Comparison of ENCODE assay signal across 11 cellular contexts in genomic region chr22:26168199-26168915, GRCh38. TPM values are rescaled to one million over a fixed set of nuclear protein-coding genes. Genes with fewer than 3 reads are reported as not detected.
DNase-seq lines count a peak whose midpoint lies in the region; ATAC-seq, FAIRE-seq and TF ChIP-seq lines count a peak whose summit lies in the region.
"Had no signal": no experiment of that assay in that cellular context is flagged by ENCODE, and none has a peak within 500 bp of the region (broad histone marks: within the 10 kb centered on the region; RNA-seq: fewer than 3 reads in every experiment).

No MANE protein-coding gene starts in this region.

- no peak overlapping the region for H3K27ac Mint-ChIP-seq in astrocyte (ENCODE audit: unreplicated experiment)
- no peak overlapping the region for H3K27ac Mint-ChIP-seq in natural killer cell treated with Interleukin-12 subunit alpha and Interleukin-12 subunit beta and Interleukin-15 and Interleukin-18, amount 100 ng/mL, for 72 hours

- no peaks in the 10 kb centered on the region for H3K9me3 ChIP-seq in ES-I3 (ENCODE audit: control insufficient read depth, insufficient read depth, low read length)
- no peaks in the 10 kb centered on the region for H3K9me3 ChIP-seq in astrocyte (ENCODE audit: insufficient read depth, low read depth, low read length)

- TF ChIP-seq CTCF in NB4 (IDR thresholded peaks at IDR 0.05; ENCODE audit: low read depth, low read length), result no peak
- no peak for TF ChIP-seq CTCF in astrocyte (IDR thresholded peaks at IDR 0.05; ENCODE audit: insufficient read depth, low read depth, low read length)

- TF ChIP-seq POLR2A in NB4 (IDR thresholded peaks at IDR 0.05; ENCODE audit: extremely low read depth, insufficient read length), result no peak

- H3K27me3 Mint-ChIP-seq in astrocyte (ENCODE audit: low read depth, unreplicated experiment), result peaks cover 86% of the 10 kb centered on the region
- H3K27me3 Mint-ChIP-seq in natural killer cell treated with Interleukin-12 subunit alpha and Interleukin-12 subunit beta and Interleukin-15 and Interleukin-18, amount 100 ng/mL, for 72 hours, result peaks cover 46 to 72% of the 10 kb centered on the region in 2 donors

- H3K4me1 ChIP-seq in ES-I3 (ENCODE audit: insufficient read depth, low read length), result 0 out of 2 replicates have a peak, but pooled peaks cover 5% of the 10 kb centered on the region
- H3K4me1 ChIP-seq in astrocyte (ENCODE audit: insufficient read depth, low read length), result no peaks in the 10 kb centered on the region
- H3K4me1 ChIP-seq: parathyroid adenoma had no signal

- H3K4me1 Mint-ChIP-seq in astrocyte (ENCODE audit: low read depth, unreplicated experiment), result no peaks in the 10 kb centered on the region
- no peaks in the 10 kb centered on the region for H3K4me1 Mint-ChIP-seq in natural killer cell treated with Interleukin-12 subunit alpha and Interleukin-12 subunit beta and Interleukin-15 and Interleukin-18, amount 100 ng/mL, for 72 hours (ENCODE audit: low read depth in 2 of 2)

- no peak overlapping the region for H3K27ac ChIP-seq in astrocyte (ENCODE audit: low read depth, low read length)
- H3K27ac ChIP-seq: parathyroid adenoma had no signal

- H3K4me2 ChIP-seq in astrocyte (ENCODE audit: low read length), result no peak overlapping the region

- H3K27me3 ChIP-seq in astrocyte (ENCODE audit: insufficient read depth, low read length), result peaks cover 31% of the 10 kb centered on the region

- peak in 1 of 2 donors; percentile 15 for ATAC-seq in natural killer cell treated with Interleukin-12 subunit alpha and Interleukin-12 subunit beta and Interleukin-15 and Interleukin-18, amount 100 ng/mL, for 72 hours

- H3K79me2 ChIP-seq in astrocyte (ENCODE audit: insufficient read depth, low read length), result no peaks in the 10 kb centered on the region
- H3K79me2 ChIP-seq: parathyroid adenoma had no signal

- no peaks in the 10 kb centered on the region for H4K20me1 ChIP-seq in astrocyte (ENCODE audit: insufficient read depth, low read length)

- H3K9ac ChIP-seq in ES-I3 (ENCODE audit: low read depth, low read length) (peak overlapping the region; percentile 41; the same call in 1 of the 2 replicates), astrocyte (ENCODE audit: low read length) (no peak overlapping the region)
- H3K9ac ChIP-seq: parathyroid adenoma had no signal

- H3K4me3 ChIP-seq in NB4 (ENCODE audit: low read depth, low read length) (no peak overlapping the region), astrocyte (ENCODE audit: insufficient read depth, low read depth, low read length) (no peak overlapping the region)

- peak; percentile 11 for DNase-seq in NB4 (ENCODE audit: low read depth)
- DNase-seq in astrocyte (ENCODE audit: low read depth), result no peak
- no peak for DNase-seq in natural killer cell treated with Interleukin-12 subunit alpha and Interleukin-12 subunit beta and Interleukin-15 and Interleukin-18, amount 100 ng/mL, for 72 hours (ENCODE audit: low spot score)
- no peak for DNase-seq in NCI-H2081 treated with DMSO at 0.1 percent for 48 hours (lab: John Stamatoyannopoulos, UW)
- no peak for DNase-seq in D341Med (ENCODE audit: low spot score)
- DNase-seq in stimulated activated CD4-positive, alpha-beta T cell treated with anti-CD3 and anti-CD28 coated beads, Interleukin-1b, Interleukin-23, amount 100 ng/mL, for 48 hours, result no peak
- DNase-seq: activated CD4-positive, alpha-beta T cell treated with anti-CD3 and anti-CD28 coated beads, Interleukin-2, amount 50 U/mL, for 1 hour; RPMI8226; trophoblast cell had no signal

- H3K36me3 Mint-ChIP-seq in astrocyte (ENCODE audit: low read depth, unreplicated experiment), result peaks cover 1% of the 10 kb centered on the region
- no peaks in the 10 kb centered on the region for H3K36me3 Mint-ChIP-seq in natural killer cell treated with Interleukin-12 subunit alpha and Interleukin-12 subunit beta and Interleukin-15 and Interleukin-18, amount 100 ng/mL, for 72 hours

- no peaks in the 10 kb centered on the region for H3K36me3 ChIP-seq in ES-I3 (ENCODE audit: insufficient read depth, low read length)
- H3K36me3 ChIP-seq in astrocyte (ENCODE audit: insufficient read depth, low read length), result no peaks in the 10 kb centered on the region

- H3K4me3 Mint-ChIP-seq in astrocyte (ENCODE audit: unreplicated experiment), result peak overlapping the region; percentile 82
- peak overlapping the region; percentile 45 for H3K4me3 Mint-ChIP-seq in natural killer cell treated with Interleukin-12 subunit alpha and Interleukin-12 subunit beta and Interleukin-15 and Interleukin-18, amount 100 ng/mL, for 72 hours

- FAIRE-seq in astrocyte (lab: Jason Lieb, UNC), result no peak

- no peaks in the 10 kb centered on the region for H3K9me3 Mint-ChIP-seq in astrocyte (ENCODE audit: unreplicated experiment)
- no peaks in the 10 kb centered on the region for H3K9me3 Mint-ChIP-seq in natural killer cell treated with Interleukin-12 subunit alpha and Interleukin-12 subunit beta and Interleukin-15 and Interleukin-18, amount 100 ng/mL, for 72 hours

- no peak overlapping the region for H2AFZ ChIP-seq in astrocyte (ENCODE audit: low read depth, low read length)
- H2AFZ ChIP-seq: parathyroid adenoma had no signal

RNA-seq across cellular contexts. Expression of gene SEZ6L, which starts 0.9 kb away (rescaled TPM):
- 2.2 and 2.3 TPM in 2 replicates for total RNA-seq in astrocyte
- total RNA-seq in natural killer cell treated with Interleukin-12 subunit alpha and Interleukin-12 subunit beta and Interleukin-15 and Interleukin-18, amount 100 ng/mL, for 72 hours, result not detected
